In the genomic region with DNA sequence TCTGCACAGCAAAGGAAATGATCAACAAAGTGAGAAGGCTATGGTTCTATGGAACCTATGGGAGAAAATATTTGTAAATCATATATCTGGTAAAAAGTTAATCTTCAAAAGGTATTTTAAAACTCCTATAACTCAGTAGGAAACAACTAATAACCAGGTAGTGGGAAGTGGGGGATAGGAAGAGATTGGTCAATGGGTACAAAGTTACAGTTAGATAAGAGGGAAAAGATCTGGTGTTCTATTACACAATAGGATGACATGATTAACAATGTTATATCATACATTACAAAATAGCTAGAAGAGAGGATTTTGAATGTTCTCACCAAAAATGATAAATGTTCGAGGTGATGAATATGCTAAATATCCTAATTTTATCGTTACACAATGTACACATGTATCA, we compare ENCODE assay signal across 34 cellular contexts. TPM values are rescaled to one million over a fixed set of nuclear protein-coding genes. Genes with fewer than 3 reads are reported as not detected.
"Had no signal": no experiment of that assay in that cellular context is flagged by ENCODE, and none has a peak within 500 bp of the region (broad histone marks: within the 10 kb centered on the region; RNA-seq: fewer than 3 reads in every experiment).

No MANE protein-coding gene starts in this region.

- ATAC-seq: activated CD8-positive, alpha-beta T cell treated with anti-CD3 and anti-CD28 coated beads for 36 hours; activated naive CD4-positive, alpha-beta T cell treated with anti-CD3 and anti-CD28 coated beads, Interleukin-2, amount 50 U/mL, for 72 hours; activated T-cell treated with anti-CD3 and anti-CD28 coated beads, Interleukin-2, amount 50 U/mL, for 4 hours; activated T-cell treated with anti-CD3 and anti-CD28 coated beads, Interleukin-2, amount 50 U/mL, for 72 hours; activated T-helper 17 cell treated with anti-CD3 and anti-CD28 coated beads, Interleukin-2, amount 50 U/mL, for 72 hours; body of pancreas had no signal

- DNase-seq: activated B cell treated with CpG ODN at 0.5 μM for 24 hours; activated CD4-positive, alpha-beta memory T cell treated with anti-CD3 and anti-CD28 coated beads for 36 hours; activated CD4-positive, alpha-beta T cell treated with anti-CD3 and anti-CD28 coated beads for 4 hours; activated CD4-positive, alpha-beta T cell treated with anti-CD3 and anti-CD28 coated beads, Interleukin-2, amount 10 ng/mL, durations not matched to agents 24 days and 14 days; activated CD4-positive, alpha-beta T cell treated with anti-CD3 and anti-CD28 coated beads, Interleukin-2, amount 50 U/mL, for 1 hour; activated CD4-positive, alpha-beta T cell treated with anti-CD3 and anti-CD28 coated beads, Interleukin-2, amount 50 U/mL, for 4 hours; activated CD4-positive, CD25-positive, alpha-beta regulatory T cell treated with anti-CD3 and anti-CD28 coated beads, Interleukin-2, amount 50 U/mL, for 72 hours; activated CD8-positive, alpha-beta memory T cell treated with anti-CD3 and anti-CD28 coated beads, Interleukin-2, amount 50 U/mL, for 4 hours; activated CD8-positive, alpha-beta T cell treated with anti-CD3 and anti-CD28 coated beads for 36 hours; activated effector memory CD4-positive, alpha-beta T cell treated with anti-CD3 and anti-CD28 coated beads, Interleukin-2, amount 50 U/mL, for 16 hours; activated gamma-delta T cell treated with Interleukin-2 at 50 U/mL for 16 hours; activated naive CD4-positive, alpha-beta T cell; activated naive CD4-positive, alpha-beta T cell treated with anti-CD3 and anti-CD28 coated beads for 36 hours; activated naive CD4-positive, alpha-beta T cell treated with anti-CD3 and anti-CD28 coated beads, Interleukin-2, amount 50 U/mL, for 16 hours; activated naive CD8-positive, alpha-beta T cell treated with anti-CD3 and anti-CD28 coated beads for 36 hours; activated T-cell treated with anti-CD3 and anti-CD28 coated beads for 4 hours; activated T-cell treated with anti-CD3 and anti-CD28 coated beads, Interleukin-2, amount 50 U/mL, for 1 hour; activated T-cell treated with anti-CD3 and anti-CD28 coated beads, Interleukin-2, amount 50 U/mL, for 4 hours; activated T-cell treated with anti-CD3 and anti-CD28 coated beads, Interleukin-2, amount 50 U/mL, for 72 hours; adrenal gland; amniotic stem cell; aorta; body of pancreas; brain microvascular endothelial cell; central memory CD4-positive, alpha-beta T cell; T-helper 1 cell; T-helper 2 cell; T-helper 9 cell had no signal

- H3K9me3 ChIP-seq: adrenal gland, body of pancreas, breast epithelium had no signal

- H3K4me3 ChIP-seq: adrenal gland, body of pancreas, breast epithelium had no signal

- H3K36me3 ChIP-seq: adrenal gland, brain microvascular endothelial cell, breast epithelium had no signal

- H3K27me3 ChIP-seq: adrenal gland, body of pancreas, brain microvascular endothelial cell, breast epithelium had no signal

- H3K4me1 ChIP-seq: adrenal gland, body of pancreas, breast epithelium had no signal

- FAIRE-seq: astrocyte, TTC549 had no signal

- H3K27ac ChIP-seq: adrenal gland, body of pancreas, brain microvascular endothelial cell, breast epithelium, VCaP had no signal

RNA-seq across cellular contexts. Expression of a gene that starts 46.3 kb away (rescaled TPM):
- total RNA-seq: activated B cell treated with CpG ODN at 0.5 μM for 24 hours; activated CD4-positive, alpha-beta memory T cell treated with anti-CD3 and anti-CD28 coated beads for 36 hours; activated naive CD4-positive, alpha-beta T cell treated with anti-CD3 and anti-CD28 coated beads for 36 hours had no signal
